In the genomic region with DNA sequence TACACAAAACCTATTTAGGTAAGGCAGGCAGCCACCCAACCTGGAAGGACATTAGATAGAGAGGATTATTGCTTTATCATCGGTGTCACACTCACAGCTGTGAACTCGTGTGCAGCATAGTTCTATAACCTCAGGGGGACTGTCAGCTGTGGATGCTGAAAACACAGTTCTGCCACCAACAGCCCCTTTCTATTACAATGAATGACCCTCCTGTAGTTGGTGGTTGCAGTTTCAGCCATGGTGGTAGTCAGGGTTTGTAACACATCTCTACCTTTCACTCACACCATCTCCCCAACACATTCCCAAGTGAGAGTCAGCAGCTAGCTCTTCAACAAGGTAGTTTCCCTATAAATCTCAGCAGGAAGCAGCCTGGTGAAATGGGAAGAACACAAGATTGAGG, we compare ENCODE assay signal across 17 cellular contexts.
DNase-seq lines count a peak whose midpoint lies in the region; ATAC-seq, FAIRE-seq and TF ChIP-seq lines count a peak whose summit lies in the region.
"Had no signal": no experiment of that assay in that cellular context is flagged by ENCODE, and none has a peak within 500 bp of the region (broad histone marks: within the 10 kb centered on the region; RNA-seq: fewer than 3 reads in every experiment).

No MANE protein-coding gene starts in this region.

- FAIRE-seq in GM19239 (lab: Jason Lieb, UNC) = peak; percentile 80

- H3K4me3 ChIP-seq in GM06990 (replicated peaks; ENCODE audit: low read depth, low read length) = no peak overlapping the region
- H3K4me3 ChIP-seq: skin epidermis, thyroid gland had no signal

- no peaks in the 10 kb centered on the region for H3K27me3 ChIP-seq in GM06990 (replicated peaks; ENCODE audit: control insufficient read depth, insufficient read depth, low read length)
- H3K27me3 ChIP-seq: neutrophil, thyroid gland had no signal

- no peaks in the 10 kb centered on the region for H3K36me3 ChIP-seq in GM06990 (ENCODE audit: control insufficient read depth, insufficient read depth, low read length)
- H3K36me3 ChIP-seq: neutrophil, thyroid gland had no signal

- DNase-seq in GM06990 (ENCODE audit: extremely low read depth, insufficient read length) (peak; percentile 10), GM19239 (ENCODE audit: insufficient read length, low spot score) (no peak), NCI-H2081 treated with DMSO at 0.1 percent for 48 hours (lab: John Stamatoyannopoulos, UW) (no peak), NCI-H1048 (lab: John Stamatoyannopoulos, UW) (no peak), NCI-H1436 (lab: John Stamatoyannopoulos, UW) (no peak)
- DNase-seq in activated CD4-positive, alpha-beta T cell treated with anti-CD3 and anti-CD28 coated beads, Interleukin-2, amount 50 U/mL, for 1 hour = no peak
- DNase-seq: 8988T; activated CD4-positive, alpha-beta memory T cell treated with anti-CD3 and anti-CD28 coated beads, Interleukin-2, amount 10 ng/mL, durations not matched to agents 7 days and 5 days; activated naive CD4-positive, alpha-beta T cell treated with anti-CD3 and anti-CD28 coated beads, Interleukin-2, amount 10 ng/mL, durations not matched to agents 7 days and 5 days; Caco-2; NCI-H2171 treated with DMSO at 0.1 percent for 48 hours; T-helper 17 cell; thyroid gland had no signal

- no peak for TF ChIP-seq CTCF in GM06990 (IDR thresholded peaks at IDR 0.05; ENCODE audit: insufficient read depth, low read length, poor library complexity, severe bottlenecking)

- ATAC-seq in GM21786 (IDR thresholded peaks at IDR 0.05; ENCODE audit: unreplicated experiment) (peak; percentile 85), HG03108 (IDR thresholded peaks at IDR 0.05; ENCODE audit: unreplicated experiment) (peak; percentile 84)
- ATAC-seq: T-helper 17 cell had no signal
